ENCODE assay signal across 9 cellular contexts in genomic region chr12:53233671-53234091, GRCh38. TPM values are rescaled to one million over a fixed set of nuclear protein-coding genes. Genes with fewer than 3 reads are reported as not detected.
DNase-seq lines count a peak whose midpoint lies in the region; ATAC-seq and TF ChIP-seq lines count a peak whose summit lies in the region.
"Had no signal": no experiment of that assay in that cellular context is flagged by ENCODE, and none has a peak within 500 bp of the region (broad histone marks: within the 10 kb centered on the region; RNA-seq: fewer than 3 reads in every experiment).

No MANE protein-coding gene starts in this region.

- ATAC-seq in activated CD8-positive, alpha-beta memory T cell treated with anti-CD3 and anti-CD28 coated beads, Interleukin-2, amount 10 ng/mL, durations not matched to agents 7 days and 5 days, result no peak
- ATAC-seq in lower lobe of right lung (no peak), HG03097 (IDR thresholded peaks at IDR 0.05; ENCODE audit: low FRiP score, unreplicated experiment) (no peak)

- TF ChIP-seq CTCF in brain microvascular endothelial cell (IDR thresholded peaks at IDR 0.05; ENCODE audit: low read depth, low read length, missing control alignments) (peak; percentile 23), lower lobe of right lung (IDR thresholded peaks at IDR 0.05) (no peak), transverse colon (IDR thresholded peaks at IDR 0.05) (no peak)

- DNase-seq in activated CD8-positive, alpha-beta memory T cell treated with anti-CD3 and anti-CD28 coated beads, Interleukin-2, amount 10 ng/mL, durations not matched to agents 7 days and 5 days, result no peak
- no peak for DNase-seq in activated CD8-positive, alpha-beta memory T cell treated with anti-CD3 and anti-CD28 coated beads for 24 hours
- no peak for DNase-seq in brain microvascular endothelial cell
- DNase-seq in lower lobe of right lung, result peak; percentile 46
- no peak for DNase-seq in transverse colon
- DNase-seq in cortex of kidney (lab: John Stamatoyannopoulos, UW), result no peak
- no peak for DNase-seq in RPMI8226

- in situ Hi-C loops in brain microvascular endothelial cell (cut with HindIII; ENCODE audit: low pct_ligation_motif_present, low sequenced_read_pairs) (no loop called here), transverse colon (cut with MboI; ENCODE audit: low pct_ligation_motif_present in 1 of 4, low pct_unique_long_range_greater_than_20kb in 1 of 4, low sequenced_read_pairs in 3 of 4) (no loop called here)

- CTCF ChIA-PET in activated CD8-positive, alpha-beta memory T cell treated with anti-CD3 and anti-CD28 coated beads, Interleukin-2, amount 10 ng/mL, durations not matched to agents 7 days and 5 days (lab: Charles Lee), result interaction anchor here (0.9 to 2.3 kb wide), 4 partner anchors 17 to 112 kb away, joined by 3 to 6 read pairs (median 3); partner anchors contain the start of gene AAAS

- H3K36me3 Mint-ChIP-seq in activated CD8-positive, alpha-beta memory T cell treated with anti-CD3 and anti-CD28 coated beads, Interleukin-2, amount 10 ng/mL, durations not matched to agents 7 days and 5 days, result no peaks in the 10 kb centered on the region

- no peak for TF ChIP-seq EP300 in transverse colon (IDR thresholded peaks at IDR 0.05; ENCODE audit: low read depth)

- H3K36me3 ChIP-seq in brain microvascular endothelial cell (replicated peaks), result no peaks in the 10 kb centered on the region
- H3K36me3 ChIP-seq in lower lobe of right lung, result no peaks in the 10 kb centered on the region
- H3K36me3 ChIP-seq in transverse colon, result no peaks in the 10 kb centered on the region
- H3K36me3 ChIP-seq: neutrophil had no signal

- H3K4me3 Mint-ChIP-seq in activated CD8-positive, alpha-beta memory T cell treated with anti-CD3 and anti-CD28 coated beads, Interleukin-2, amount 10 ng/mL, durations not matched to agents 7 days and 5 days, result peak overlapping the region; percentile 4

- intact Hi-C loops in lower lobe of right lung (cut with DNase I) (no loop called here), transverse colon (cut with DNase I; ENCODE audit: low total_unique reads) (no loop called here)

- WGBS in transverse colon (ENCODE audit: low coverage in 1 of 2), 2 donors, result 20 to 28% methylated on average over 1 to 7 of the region's 7 CpGs

- H3K9me3 ChIP-seq in lower lobe of right lung (no peaks in the 10 kb centered on the region), transverse colon (no peaks in the 10 kb centered on the region)
- H3K9me3 ChIP-seq: neutrophil had no signal

- no peak for TF ChIP-seq POLR2A in transverse colon (IDR thresholded peaks at IDR 0.05)

- no peak overlapping the region for H3K27ac Mint-ChIP-seq in activated CD8-positive, alpha-beta memory T cell treated with anti-CD3 and anti-CD28 coated beads, Interleukin-2, amount 10 ng/mL, durations not matched to agents 7 days and 5 days

- H3K27me3 Mint-ChIP-seq in activated CD8-positive, alpha-beta memory T cell treated with anti-CD3 and anti-CD28 coated beads, Interleukin-2, amount 10 ng/mL, durations not matched to agents 7 days and 5 days, result no peaks in the 10 kb centered on the region

- H3K9me3 Mint-ChIP-seq in activated CD8-positive, alpha-beta memory T cell treated with anti-CD3 and anti-CD28 coated beads, Interleukin-2, amount 10 ng/mL, durations not matched to agents 7 days and 5 days (ENCODE audit: low read depth), result no peaks in the 10 kb centered on the region

- H3K27ac ChIP-seq in brain microvascular endothelial cell, result no peak overlapping the region
- H3K27ac ChIP-seq in lower lobe of right lung, result peak overlapping the region; percentile 85
- peak overlapping the region; percentile 18 to 93 (median 80) for H3K27ac ChIP-seq in transverse colon
- H3K27ac ChIP-seq: neutrophil had no signal

- peaks cover 43% of the 10 kb centered on the region for H3K4me1 ChIP-seq in lower lobe of right lung
- peaks cover 25 to 45% (median 39%) of the 10 kb centered on the region in 4 donors for H3K4me1 ChIP-seq in transverse colon

- H3K27me3 ChIP-seq in brain microvascular endothelial cell (replicated peaks) (no peaks in the 10 kb centered on the region), lower lobe of right lung (ENCODE audit: low read depth) (no peaks in the 10 kb centered on the region), transverse colon (no peaks in the 10 kb centered on the region)

- H3K4me1 Mint-ChIP-seq in activated CD8-positive, alpha-beta memory T cell treated with anti-CD3 and anti-CD28 coated beads, Interleukin-2, amount 10 ng/mL, durations not matched to agents 7 days and 5 days, result peaks cover 49% of the 10 kb centered on the region

- no peak overlapping the region for H3K4me3 ChIP-seq in brain microvascular endothelial cell (ENCODE audit: low read depth, low read length)
- no peak overlapping the region for H3K4me3 ChIP-seq in lower lobe of right lung
- H3K4me3 ChIP-seq in transverse colon, result no peak overlapping the region

RNA-seq across cellular contexts. Expression of gene RARG, which starts 1.7 kb away (rescaled TPM):
- total RNA-seq in activated CD8-positive, alpha-beta memory T cell treated with anti-CD3 and anti-CD28 coated beads, Interleukin-2, amount 10 ng/mL, durations not matched to agents 7 days and 5 days, result 10 to 100 TPM; 29.4 to 38.8 TPM
- total RNA-seq in lower lobe of right lung (30.1 TPM), transverse colon (10 to 100 TPM in 1 of 4 donors, 1 to 10 TPM in 2, not detected in 1; 2.6 to 15.4 (median 7.6) TPM)

RNA-seq across cellular contexts. Expression of gene ITGB7, which starts 26.6 kb away (rescaled TPM):
- 100 to 1,000 TPM; 567 to 729 TPM for total RNA-seq in activated CD8-positive, alpha-beta memory T cell treated with anti-CD3 and anti-CD28 coated beads, Interleukin-2, amount 10 ng/mL, durations not matched to agents 7 days and 5 days
- total RNA-seq in lower lobe of right lung (9.7 TPM), transverse colon (1 to 10 TPM in 3 of 4 donors, under 1 TPM in 1; 0.60 to 8.3 (median 2.9) TPM)

RNA-seq across cellular contexts. Expression of gene ESPL1, which starts 34.4 kb away (rescaled TPM):
- total RNA-seq in activated CD8-positive, alpha-beta memory T cell treated with anti-CD3 and anti-CD28 coated beads, Interleukin-2, amount 10 ng/mL, durations not matched to agents 7 days and 5 days, result 100 to 1,000 TPM in 1 of 2 experiments, 10 to 100 TPM in 1; 99.0 to 137 TPM
- 2.2 TPM for total RNA-seq in lower lobe of right lung
- 10 to 100 TPM in 3 of 4 donors, 1 to 10 TPM in 1; 6.5 to 31.8 (median 18.8) TPM for total RNA-seq in transverse colon

RNA-seq across cellular contexts. Expression of gene CSAD, which starts 53.0 kb away (rescaled TPM):
- total RNA-seq in activated CD8-positive, alpha-beta memory T cell treated with anti-CD3 and anti-CD28 coated beads, Interleukin-2, amount 10 ng/mL, durations not matched to agents 7 days and 5 days, result 10 to 100 TPM; 19.6 to 28.1 TPM
- 39.2 TPM for total RNA-seq in lower lobe of right lung
- 100 to 1,000 TPM in 1 of 4 donors, 10 to 100 TPM in 3; 29.1 to 142 (median 39.2) TPM for total RNA-seq in transverse colon

RNA-seq across cellular contexts. Expression of gene ZNF740, which starts 53.2 kb away (rescaled TPM):
- total RNA-seq in activated CD8-positive, alpha-beta memory T cell treated with anti-CD3 and anti-CD28 coated beads, Interleukin-2, amount 10 ng/mL, durations not matched to agents 7 days and 5 days, result 10 to 100 TPM; 35.8 to 47.0 TPM
- total RNA-seq in lower lobe of right lung (49.5 TPM), transverse colon (10 to 100 TPM in 3 of 4 donors, 1 to 10 TPM in 1; 9.7 to 21.9 (median 16.3) TPM)

Comparison
In these comparisons a context has a peak if more than half of its experiments do, and no peak if none do; other contexts are left out.
1. RNA of gene ITGB7, which starts 26.6 kb away (total RNA-seq): 567 to 729 TPM in activated CD8-positive, alpha-beta memory T cell treated with anti-CD3 and anti-CD28 coated beads, Interleukin-2, amount 10 ng/mL, durations not matched to agents 7 days and 5 days; 9.7 TPM in lower lobe of right lung (single experiment) and 0.60 to 8.3 TPM in transverse colon; every median in the first group is over 10 times any median in the second.